In genomic region chr12:77925536-77926108, GRCh38 we compare ENCODE assay signal across 8 cellular contexts.
DNase-seq lines count a peak whose midpoint lies in the region; ATAC-seq and TF ChIP-seq lines count a peak whose summit lies in the region.

No MANE protein-coding gene starts in this region.

- peak; percentile 97 for ATAC-seq in HG03108 (IDR thresholded peaks at IDR 0.05; ENCODE audit: unreplicated experiment)

- DNase-seq in DMS 273 treated with DMSO at 0.1 percent for 48 hours (lab: John Stamatoyannopoulos, UW) (peak; percentile 68), GM19238 (ENCODE audit: insufficient read length, low spot score) (peak; percentile 8), NCI-H2081 treated with DMSO at 0.1 percent for 48 hours (lab: John Stamatoyannopoulos, UW) (peak; percentile 65), UCSD-AML1 (lab: John Stamatoyannopoulos, UW; ENCODE audit: unreplicated experiment) (peak; percentile 42), fibroblast of villous mesenchyme (ENCODE audit: low read depth) (peak; percentile 97), nucleus accumbens (lab: John Stamatoyannopoulos, UW) (peak; percentile 1 to 84 (median 51)), activated gamma-delta T cell (lab: John Stamatoyannopoulos, UW) (no peak)

- H3K4me3 ChIP-seq in fibroblast of villous mesenchyme (ENCODE audit: low read depth, low read length) = no peak overlapping the region

- peak; percentile 100 for TF ChIP-seq CTCF in fibroblast of villous mesenchyme (IDR thresholded peaks at IDR 0.05; ENCODE audit: insufficient read depth, low read depth, low read length)
